15 cellular contexts compared by ENCODE assay signal in the genomic region with DNA sequence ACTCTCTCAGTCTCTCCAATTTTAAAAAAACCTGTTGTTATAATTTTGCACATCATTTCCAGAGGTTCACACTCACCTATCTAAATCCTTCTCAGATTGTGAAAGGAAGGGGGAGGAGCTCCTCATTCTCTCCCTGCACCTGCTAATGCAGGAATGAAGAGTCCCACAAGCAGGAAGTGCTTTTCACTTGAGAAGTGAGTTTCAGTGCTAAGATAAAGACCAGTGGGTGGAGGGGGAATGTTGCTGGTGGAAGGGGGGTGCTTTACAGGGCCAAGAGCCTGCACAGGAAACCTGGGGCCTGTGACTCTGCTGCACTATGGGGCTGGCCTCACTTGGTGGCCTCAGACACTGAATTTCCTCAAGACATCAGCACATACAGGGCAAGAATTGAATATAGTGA.
A peak's percentile ranks its signal among the peaks of the same experiment; 100 is the strongest.
DNase-seq lines count a peak whose midpoint lies in the region; ATAC-seq and TF ChIP-seq lines count a peak whose summit lies in the region.
"Had no signal": no experiment of that assay in that cellular context is flagged by ENCODE, and none has a peak within 500 bp of the region (broad histone marks: within the 10 kb centered on the region; RNA-seq: fewer than 3 reads in every experiment).

No MANE protein-coding gene starts in this region.

- no peaks in the 10 kb centered on the region for H3K36me3 ChIP-seq in H7 (replicated peaks; ENCODE audit: control insufficient read depth, insufficient read depth, low read length)
- H3K36me3 ChIP-seq in endodermal cell (ENCODE audit: control insufficient read depth, insufficient read depth, low read length) = no peaks in the 10 kb centered on the region
- H3K36me3 ChIP-seq in brain microvascular endothelial cell (replicated peaks) = no peaks in the 10 kb centered on the region
- no peaks in the 10 kb centered on the region for H3K36me3 ChIP-seq in tibial nerve

- no peak for DNase-seq in activated T-cell treated with anti-CD3 and anti-CD28 coated beads, Interleukin-2, amount 50 U/mL, for 24 hours
- DNase-seq in activated T-cell treated with anti-CD3 and anti-CD28 coated beads, Interleukin-2, amount 50 U/mL, for 1 hour = no peak
- DNase-seq in H7 = peak; percentile 33
- DNase-seq in endodermal cell = peak; percentile 63
- DNase-seq in coronary artery (ENCODE audit: low spot score) = no peak
- DNase-seq in brain microvascular endothelial cell = no peak
- no peak for DNase-seq in tibial nerve (ENCODE audit: low spot score in 2 of 2)
- DNase-seq: H9; NCI-H1436 treated with DMSO at 0.1 percent for 48 hours; NCI-H2081; NCI-H226; NCI-H69; NK-92 treated with Interleukin-12 subunit alpha and Interleukin-12 subunit beta, amount 100 ng/mL, for 24 hours had no signal

- H3K4me1 ChIP-seq in endodermal cell (ENCODE audit: control insufficient read depth, insufficient read depth, low read length) (peaks cover 10% of the 10 kb centered on the region), tibial nerve (no peaks in the 10 kb centered on the region)

- H3K9me3 Mint-ChIP-seq in activated T-cell treated with anti-CD3 and anti-CD28 coated beads, Interleukin-2, amount 50 U/mL, for 24 hours = no peaks in the 10 kb centered on the region
- no peaks in the 10 kb centered on the region for H3K9me3 Mint-ChIP-seq in endodermal cell
- peaks cover 4% of the 10 kb centered on the region for H3K9me3 Mint-ChIP-seq in stimulated activated memory B cell treated with anti-CD40 and anti-IgM and Interleukin-4, amounts not matched to agents 10 μg/mL and 1 μg/mL and 100 μg/mL, for 72 hours

- no peaks in the 10 kb centered on the region for H3K9me3 ChIP-seq in endodermal cell (ENCODE audit: control insufficient read depth, low read length)
- no peaks in the 10 kb centered on the region for H3K9me3 ChIP-seq in tibial nerve

- TF ChIP-seq CTCF in endodermal cell (conservative IDR thresholded peaks at IDR 0.05) = no peak
- no peak for TF ChIP-seq CTCF in coronary artery (IDR thresholded peaks at IDR 0.05)
- no peak for TF ChIP-seq CTCF in brain microvascular endothelial cell (IDR thresholded peaks at IDR 0.05; ENCODE audit: low read depth, low read length, missing control alignments)
- TF ChIP-seq CTCF in tibial nerve (IDR thresholded peaks at IDR 0.05) = no peak

- peak; percentile 6 for ATAC-seq in stimulated activated memory B cell treated with anti-CD40 and anti-IgM and Interleukin-4, amounts not matched to agents 10 μg/mL and 1 μg/mL and 100 μg/mL, for 72 hours

- peak overlapping the region; percentile 63 for H3K27ac Mint-ChIP-seq in activated T-cell treated with anti-CD3 and anti-CD28 coated beads, Interleukin-2, amount 50 U/mL, for 24 hours
- H3K27ac Mint-ChIP-seq in endodermal cell = no peak overlapping the region
- H3K27ac Mint-ChIP-seq in stimulated activated memory B cell treated with anti-CD40 and anti-IgM and Interleukin-4, amounts not matched to agents 10 μg/mL and 1 μg/mL and 100 μg/mL, for 72 hours = no peak overlapping the region
- H3K27ac Mint-ChIP-seq: CD14-positive monocyte, H9 had no signal

- H3K27me3 ChIP-seq in H7 (ENCODE audit: control insufficient read depth, insufficient read depth, low read length) = no peaks in the 10 kb centered on the region
- H3K27me3 ChIP-seq in endodermal cell (ENCODE audit: control insufficient read depth, insufficient read depth, low read length, poor library complexity, severe bottlenecking) = no peaks in the 10 kb centered on the region
- H3K27me3 ChIP-seq in brain microvascular endothelial cell (replicated peaks) = no peaks in the 10 kb centered on the region
- H3K27me3 ChIP-seq in tibial nerve = no peaks in the 10 kb centered on the region

- no peak overlapping the region for H3K4me3 ChIP-seq in H7 (ENCODE audit: insufficient read depth, low read depth, low read length)
- H3K4me3 ChIP-seq in endodermal cell (ENCODE audit: low read length) = no peak overlapping the region
- no peak overlapping the region for H3K4me3 ChIP-seq in coronary artery
- no peak overlapping the region for H3K4me3 ChIP-seq in brain microvascular endothelial cell (ENCODE audit: low read depth, low read length)
- H3K4me3 ChIP-seq in tibial nerve = no peak overlapping the region

- TF ChIP-seq EP300 in tibial nerve (IDR thresholded peaks at IDR 0.05) = no peak

- peaks cover 11% of the 10 kb centered on the region for H3K4me1 Mint-ChIP-seq in activated T-cell treated with anti-CD3 and anti-CD28 coated beads, Interleukin-2, amount 50 U/mL, for 24 hours (ENCODE audit: low read depth)
- H3K4me1 Mint-ChIP-seq in endodermal cell = peaks cover 10% of the 10 kb centered on the region
- no peaks in the 10 kb centered on the region for H3K4me1 Mint-ChIP-seq in stimulated activated memory B cell treated with anti-CD40 and anti-IgM and Interleukin-4, amounts not matched to agents 10 μg/mL and 1 μg/mL and 100 μg/mL, for 72 hours

- H3K36me3 Mint-ChIP-seq in activated T-cell treated with anti-CD3 and anti-CD28 coated beads, Interleukin-2, amount 50 U/mL, for 24 hours (ENCODE audit: low read depth) = no peaks in the 10 kb centered on the region
- H3K36me3 Mint-ChIP-seq in endodermal cell (ENCODE audit: low read depth) = no peaks in the 10 kb centered on the region
- no peaks in the 10 kb centered on the region for H3K36me3 Mint-ChIP-seq in stimulated activated memory B cell treated with anti-CD40 and anti-IgM and Interleukin-4, amounts not matched to agents 10 μg/mL and 1 μg/mL and 100 μg/mL, for 72 hours
- H3K36me3 Mint-ChIP-seq: CD14-positive monocyte had no signal

- H3K27ac ChIP-seq in endodermal cell (ENCODE audit: low read depth, low read length) = no peak overlapping the region
- no peak overlapping the region for H3K27ac ChIP-seq in coronary artery
- no peak overlapping the region for H3K27ac ChIP-seq in brain microvascular endothelial cell
- H3K27ac ChIP-seq in tibial nerve = no peak overlapping the region

- no peak for TF ChIP-seq POLR2A in tibial nerve (IDR thresholded peaks at IDR 0.05)

- in situ Hi-C loops in brain microvascular endothelial cell (cut with HindIII; ENCODE audit: low pct_ligation_motif_present, low sequenced_read_pairs) = no loop called here

- H3K9ac ChIP-seq in endodermal cell (ENCODE audit: extremely low read depth, low read length, poor library complexity, severe bottlenecking) = no peak overlapping the region

- no peak overlapping the region for H3K4me3 Mint-ChIP-seq in activated T-cell treated with anti-CD3 and anti-CD28 coated beads, Interleukin-2, amount 50 U/mL, for 24 hours
- no peak overlapping the region for H3K4me3 Mint-ChIP-seq in endodermal cell
- H3K4me3 Mint-ChIP-seq in stimulated activated memory B cell treated with anti-CD40 and anti-IgM and Interleukin-4, amounts not matched to agents 10 μg/mL and 1 μg/mL and 100 μg/mL, for 72 hours = no peak overlapping the region
- H3K4me3 Mint-ChIP-seq: CD14-positive monocyte, H9 had no signal

- H3K27me3 Mint-ChIP-seq in activated T-cell treated with anti-CD3 and anti-CD28 coated beads, Interleukin-2, amount 50 U/mL, for 24 hours = no peaks in the 10 kb centered on the region
- H3K27me3 Mint-ChIP-seq in endodermal cell (ENCODE audit: insufficient read depth) = peaks cover 14% of the 10 kb centered on the region
- peaks cover 19% of the 10 kb centered on the region for H3K27me3 Mint-ChIP-seq in stimulated activated memory B cell treated with anti-CD40 and anti-IgM and Interleukin-4, amounts not matched to agents 10 μg/mL and 1 μg/mL and 100 μg/mL, for 72 hours

Comparison
In these comparisons a context has a peak if more than half of its experiments do, and no peak if none do; other contexts are left out.
1. DNase-seq: peak in H7 (single experiment) and endodermal cell (single experiment); none in activated T-cell treated with anti-CD3 and anti-CD28 coated beads, Interleukin-2, amount 50 U/mL, for 24 hours (single experiment), activated T-cell treated with anti-CD3 and anti-CD28 coated beads, Interleukin-2, amount 50 U/mL, for 1 hour (single experiment), coronary artery (single experiment), brain microvascular endothelial cell (single experiment) and tibial nerve (0 of 2).